18 cellular contexts compared by ENCODE assay signal in genomic region chr10:10819206-10819856, GRCh38.
"Had no signal": no experiment of that assay in that cellular context is flagged by ENCODE, and none has a peak within 500 bp of the region (broad histone marks: within the 10 kb centered on the region; RNA-seq: fewer than 3 reads in every experiment).

No MANE protein-coding gene starts in this region.

- H3K4me3 ChIP-seq: gastrocnemius medialis, heart left ventricle, transverse colon had no signal

- H3K36me3 ChIP-seq: gastrocnemius medialis, heart left ventricle, transverse colon had no signal

- H3K27me3 ChIP-seq: gastrocnemius medialis, heart left ventricle, transverse colon had no signal

- ATAC-seq: gastrocnemius medialis; stimulated activated naive CD8-positive, alpha-beta T cell treated with anti-CD3 and anti-CD28 coated beads, Interleukin-15, Interleukin-2, amounts not matched to agents 100 U/mL and 50 U/mL, for 24 hours had no signal

- DNase-seq: activated CD4-positive, alpha-beta T cell treated with anti-CD3 and anti-CD28 coated beads, Interleukin-2, amount 50 U/mL, for 4 hours; activated gamma-delta T cell treated with Interleukin-2 at 50 U/mL for 16 hours; caudate nucleus; endodermal cell; gastrocnemius medialis; heart left ventricle; kidney glomerular epithelial cell; nephron progenitor cell; nucleus accumbens; posterior cingulate gyrus; retina; stimulated activated CD4-positive, alpha-beta T cell treated with anti-CD3 and anti-CD28 coated beads, Interleukin-2, amount 100 ng/mL, for 24 hours; stimulated activated naive CD8-positive, alpha-beta T cell treated with anti-CD3 and anti-CD28 coated beads, Interleukin-15, Interleukin-2, amounts not matched to agents 100 U/mL and 50 U/mL, for 24 hours; substantia nigra; SW 1271; T-helper 2 cell; transverse colon had no signal

- H3K9me3 ChIP-seq: gastrocnemius medialis, heart left ventricle, transverse colon had no signal

- H3K4me1 ChIP-seq: gastrocnemius medialis had no signal

- H3K27ac ChIP-seq: epithelial cell of prostate had no signal
